Comparison of ENCODE assay signal across 28 cellular contexts in the genomic region with DNA sequence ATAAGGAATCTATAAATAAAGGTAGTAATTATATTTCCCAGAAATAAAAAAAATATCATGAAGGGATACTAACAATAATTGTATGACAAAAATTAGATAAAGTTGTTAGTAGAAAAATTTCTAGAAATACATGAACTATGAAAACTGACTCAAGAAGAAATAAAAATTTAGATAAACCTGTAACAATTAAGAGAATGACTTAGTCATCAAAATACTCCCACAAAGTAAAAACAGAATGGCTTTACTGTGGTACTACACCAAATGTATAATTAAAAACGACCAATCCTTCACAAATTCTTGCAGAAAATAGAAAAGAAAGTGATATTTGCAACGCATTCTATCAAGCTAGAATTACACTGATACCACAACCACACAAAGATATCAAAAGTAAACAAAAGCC.
"Had no signal": no experiment of that assay in that cellular context is flagged by ENCODE, and none has a peak within 500 bp of the region (broad histone marks: within the 10 kb centered on the region; RNA-seq: fewer than 3 reads in every experiment).

No MANE protein-coding gene starts in this region.

- H3K4me3 ChIP-seq: colonic mucosa, coronary artery, dorsolateral prefrontal cortex, esophagus muscularis mucosa, esophagus squamous epithelium, gastrocnemius medialis, gastroesophageal sphincter, heart left ventricle, heart right ventricle had no signal

- ATAC-seq: effector memory CD8-positive, alpha-beta T cell; esophagus mucosa; foreskin keratinocyte; gastrocnemius medialis; gastroesophageal sphincter; heart left ventricle; heart right ventricle had no signal

- H3K27ac ChIP-seq: colonic mucosa, coronary artery, dorsolateral prefrontal cortex, epithelial cell of prostate, esophagus muscularis mucosa, esophagus squamous epithelium, foreskin keratinocyte, gastrocnemius medialis, gastroesophageal sphincter, heart left ventricle, heart right ventricle had no signal

- H3K4me1 ChIP-seq: colonic mucosa, foreskin keratinocyte, gastrocnemius medialis, gastroesophageal sphincter, heart left ventricle, heart right ventricle had no signal

- H3K27me3 ChIP-seq: colonic mucosa, foreskin keratinocyte, gastrocnemius medialis had no signal

- H3K36me3 ChIP-seq: colonic mucosa, esophagus muscularis mucosa, esophagus squamous epithelium, gastrocnemius medialis, gastroesophageal sphincter, heart left ventricle, heart right ventricle had no signal

- H3K9me3 ChIP-seq: colonic mucosa, gastrocnemius medialis had no signal

- DNase-seq: colonic mucosa; cortex of kidney; dermis blood vessel endothelial cell; dorsolateral prefrontal cortex; effector CD4-positive, alpha-beta T cell; effector CD8-positive, alpha-beta T cell; effector memory CD4-positive, alpha-beta T cell; effector memory CD8-positive, alpha-beta T cell; endodermal cell; erythroblast; esophagus squamous epithelium; foreskin fibroblast; foreskin keratinocyte; foreskin melanocyte; gastrocnemius medialis; glutamatergic neuron; head of caudate nucleus; heart left ventricle; heart right ventricle had no signal

- FAIRE-seq: colon, endometrium, endothelial cell of umbilical vein, frontal cortex had no signal
